In genomic region chr2:233012301-233012971, GRCh38 we compare ENCODE assay signal across 1 cellular context.
TF ChIP-seq lines count a peak whose summit lies in the region.

No MANE protein-coding gene starts in this region.

TF ChIP-seq in A549, 52 proteins besides CTCF, POLR2A, EP300 and RAD21:
- TF ChIP-seq RFX5 (IDR thresholded peaks at IDR 0.05) (no peak), KDM1A (IDR thresholded peaks at IDR 0.05; ENCODE audit: low read depth) (no peak), PBX3 (IDR thresholded peaks at IDR 0.05) (no peak), RCOR1 (IDR thresholded peaks at IDR 0.05; ENCODE audit: low read depth, low read length) (no peak), CHD4 (IDR thresholded peaks at IDR 0.05; ENCODE audit: borderline replicate concordance) (no peak), NPAS2 (CRISPR knock-in tag; IDR thresholded peaks at IDR 0.05; ENCODE audit: borderline replicate concordance) (no peak), FOSB (CRISPR knock-in tag; IDR thresholded peaks at IDR 0.05) (no peak), SREBF2 (IDR thresholded peaks at IDR 0.05) (no peak), PHF8 (IDR thresholded peaks at IDR 0.05; ENCODE audit: borderline replicate concordance, low read depth) (no peak), CBX8 (IDR thresholded peaks at IDR 0.05) (no peak), EHMT2 (IDR thresholded peaks at IDR 0.05; ENCODE audit: low read depth) (no peak)
